Comparison of ENCODE assay signal across 17 cellular contexts in the genomic region with DNA sequence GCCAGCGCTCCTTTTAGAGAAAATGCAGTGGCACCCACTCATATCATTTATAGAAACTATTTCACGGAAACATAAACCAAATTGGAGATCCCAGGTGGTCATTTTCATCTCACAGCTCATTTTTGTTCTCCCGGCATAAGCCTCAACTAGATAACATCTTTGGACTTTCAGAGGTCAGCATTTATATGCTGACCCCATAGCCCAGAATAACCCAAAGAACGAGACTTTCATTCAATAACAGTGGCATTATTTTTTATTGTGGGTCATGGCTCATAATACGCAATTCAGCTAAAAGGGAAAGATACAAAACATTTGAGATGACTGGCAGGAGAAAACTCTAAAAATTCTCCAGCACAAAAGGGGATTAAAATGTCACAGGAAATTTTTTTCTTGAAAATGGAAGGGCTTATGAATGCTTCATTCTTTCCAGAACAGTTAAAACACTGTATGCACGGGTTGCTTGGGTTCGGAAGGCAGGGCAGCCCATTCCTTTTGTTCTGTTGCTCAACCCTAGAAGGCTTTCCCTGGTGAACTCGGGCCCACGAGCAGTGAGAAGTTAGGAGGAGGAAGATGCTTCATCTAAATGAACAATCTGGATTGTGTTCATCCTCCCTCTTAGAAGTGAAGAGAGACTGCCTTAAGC. TPM values are rescaled to one million over a fixed set of nuclear protein-coding genes. Genes with fewer than 3 reads are reported as not detected.
DNase-seq lines count a peak whose midpoint lies in the region; ATAC-seq and TF ChIP-seq lines count a peak whose summit lies in the region.
"Had no signal": no experiment of that assay in that cellular context is flagged by ENCODE, and none has a peak within 500 bp of the region (broad histone marks: within the 10 kb centered on the region; RNA-seq: fewer than 3 reads in every experiment).

No MANE protein-coding gene starts in this region.

- H3K27me3 ChIP-seq in mesendoderm (ENCODE audit: insufficient read depth, low read length, poor library complexity): no peaks in the 10 kb centered on the region
- H3K27me3 ChIP-seq in subcutaneous abdominal adipose tissue (ENCODE audit: control insufficient read depth in 5 of 5, insufficient read depth in 4 of 5, low read length in 5 of 5): no peaks in the 10 kb centered on the region

- H3K27ac ChIP-seq in epithelial cell of prostate: peak overlapping the region; percentile 46
- H3K27ac ChIP-seq in mesendoderm (ENCODE audit: low read depth, low read length): no peak overlapping the region
- peak overlapping the region; percentile 69 for H3K27ac ChIP-seq in subcutaneous abdominal adipose tissue (ENCODE audit: low read depth, low read length)
- H3K27ac ChIP-seq: C4-2B, prostate gland, VCaP had no signal

- POLR2A ChIA-PET in activated CD8-positive, alpha-beta T cell treated with anti-CD3 and anti-CD28 coated beads for 36 hours (lab: Charles Lee): no interaction called here

- H4K8ac ChIP-seq in mesendoderm (ENCODE audit: low read depth, low read length): no peak overlapping the region

- H3K4me3 ChIP-seq in mesendoderm (ENCODE audit: low read length): no peak overlapping the region
- H3K4me3 ChIP-seq in subcutaneous abdominal adipose tissue (ENCODE audit: low read depth in 1 of 5, low read length in 5 of 5): no peak overlapping the region
- H3K4me3 ChIP-seq: prostate gland had no signal

- H3K27me3 Mint-ChIP-seq in activated CD8-positive, alpha-beta T cell treated with anti-CD3 and anti-CD28 coated beads for 36 hours: peaks cover 2% of the 10 kb centered on the region
- H3K27me3 Mint-ChIP-seq: activated naive CD8-positive, alpha-beta T cell had no signal

- H3K36me3 ChIP-seq in mesendoderm (ENCODE audit: control insufficient read depth, insufficient read depth, low read length) (no peaks in the 10 kb centered on the region), subcutaneous abdominal adipose tissue (ENCODE audit: control insufficient read depth in 5 of 5, insufficient read depth in 5 of 5, low read length in 5 of 5) (no peaks in the 10 kb centered on the region)
- H3K36me3 ChIP-seq: prostate gland had no signal

- H3K9me3 ChIP-seq in subcutaneous abdominal adipose tissue (ENCODE audit: control insufficient read depth in 5 of 5, low read length in 5 of 5): no peaks in the 10 kb centered on the region
- H3K9me3 ChIP-seq: prostate gland had no signal

- H3K56ac ChIP-seq in mesendoderm (ENCODE audit: low read length): no peak overlapping the region

- H3K4me2 ChIP-seq in mesendoderm (ENCODE audit: low read length): no peak overlapping the region

- no peaks in the 10 kb centered on the region for H3K36me3 Mint-ChIP-seq in activated CD8-positive, alpha-beta T cell treated with anti-CD3 and anti-CD28 coated beads for 36 hours (ENCODE audit: low read depth)
- H3K36me3 Mint-ChIP-seq: activated naive CD8-positive, alpha-beta T cell; memory B cell had no signal

- peak; percentile 52 for DNase-seq in RPMI7951 (ENCODE audit: low read depth)
- DNase-seq in epithelial cell of prostate (ENCODE audit: low read depth, low spot score): no peak
- no peak for DNase-seq in mesendoderm
- DNase-seq in GM13976 (ENCODE audit: low spot score): no peak
- DNase-seq in activated CD8-positive, alpha-beta T cell treated with anti-CD3 and anti-CD28 coated beads for 36 hours: no peak
- DNase-seq: NCI-H1417 treated with DMSO at 0.1 percent for 48 hours; NCI-H510A treated with DMSO at 0.1 percent for 48 hours; stimulated activated CD4-positive, alpha-beta T cell treated with anti-CD3 and anti-CD28 coated beads, Interleukin-4, amount 100 ng/mL, for 24 hours; stimulated activated naive CD4-positive, alpha-beta T cell treated with Interleukin-2 at 50 U/mL for 16 hours had no signal

- no peaks in the 10 kb centered on the region for H3K4me1 Mint-ChIP-seq in activated CD8-positive, alpha-beta T cell treated with anti-CD3 and anti-CD28 coated beads for 36 hours (ENCODE audit: low read depth)
- H3K4me1 Mint-ChIP-seq: memory B cell had no signal

- no peaks in the 10 kb centered on the region for H3K79me1 ChIP-seq in mesendoderm (ENCODE audit: low read length)

- ATAC-seq in activated CD8-positive, alpha-beta T cell treated with anti-CD3 and anti-CD28 coated beads for 36 hours: no peak
- no peak for ATAC-seq in GM19324 (IDR thresholded peaks at IDR 0.05; ENCODE audit: low FRiP score, unreplicated experiment)
- ATAC-seq in HG03521 (IDR thresholded peaks at IDR 0.05; ENCODE audit: unreplicated experiment): no peak

- intact Hi-C loops in activated CD8-positive, alpha-beta T cell treated with anti-CD3 and anti-CD28 coated beads for 36 hours (cut with micrococcal nuclease): no loop called here

- H3K79me2 ChIP-seq in mesendoderm (ENCODE audit: control insufficient read depth, insufficient read depth, low read length): no peaks in the 10 kb centered on the region

- H2BK120ac ChIP-seq in mesendoderm (ENCODE audit: low read depth, low read length): peak overlapping the region; percentile 17

- H3K4me3 Mint-ChIP-seq in activated CD8-positive, alpha-beta T cell treated with anti-CD3 and anti-CD28 coated beads for 36 hours: no peak overlapping the region
- H3K4me3 Mint-ChIP-seq: activated naive CD8-positive, alpha-beta T cell; memory B cell had no signal

- in situ Hi-C loops in GM13976 (cut with MboI; ENCODE audit: low sequenced_read_pairs, unreplicated experiment): no loop called here

- H2BK15ac ChIP-seq in mesendoderm (replicated peaks; ENCODE audit: low read depth): no peak overlapping the region

- H3K23ac ChIP-seq in mesendoderm (ENCODE audit: low read length): no peak overlapping the region

- H4K5ac ChIP-seq in mesendoderm (ENCODE audit: low read length): no peak overlapping the region

- H3K9ac ChIP-seq in mesendoderm (ENCODE audit: low read length) (no peak overlapping the region), subcutaneous abdominal adipose tissue (ENCODE audit: low read length in 5 of 5) (no peak overlapping the region)

- H3K18ac ChIP-seq in mesendoderm (ENCODE audit: low read length): peak overlapping the region; percentile 62

- no peak overlapping the region for H2BK5ac ChIP-seq in mesendoderm (ENCODE audit: low read length)

- no peak overlapping the region for H3K27ac Mint-ChIP-seq in activated CD8-positive, alpha-beta T cell treated with anti-CD3 and anti-CD28 coated beads for 36 hours
- H3K27ac Mint-ChIP-seq: activated naive CD8-positive, alpha-beta T cell; memory B cell had no signal

- H3K9me3 Mint-ChIP-seq in activated CD8-positive, alpha-beta T cell treated with anti-CD3 and anti-CD28 coated beads for 36 hours: no peaks in the 10 kb centered on the region
- H3K9me3 Mint-ChIP-seq: memory B cell had no signal

- no peak overlapping the region for H3K4ac ChIP-seq in mesendoderm (ENCODE audit: low read depth, low read length)

- no peak overlapping the region for H2AK5ac ChIP-seq in mesendoderm (ENCODE audit: low read length)

- CTCF ChIA-PET in activated CD8-positive, alpha-beta T cell treated with anti-CD3 and anti-CD28 coated beads for 36 hours (lab: Charles Lee): interaction anchor here (1.2 kb wide), 1 partner anchor 282 kb away, joined by 4 read pairs; no protein-coding TSS in a partner anchor

- WGBS in mesendoderm (ENCODE audit: extremely low coverage, insufficient coverage, low lambda C conversion rate): no CpG with 5 or more reads among the region's 9 CpGs

- no peak for TF ChIP-seq CTCF in GM13976 (IDR thresholded peaks at IDR 0.05; ENCODE audit: borderline replicate concordance, control extremely low read depth, extremely low read depth, insufficient read depth, missing control alignments)
- no peak for TF ChIP-seq CTCF in activated CD8-positive, alpha-beta T cell treated with anti-CD3 and anti-CD28 coated beads for 36 hours (IDR thresholded peaks at IDR 0.05)

- peaks cover 4% of the 10 kb centered on the region for H3K4me1 ChIP-seq in mesendoderm (ENCODE audit: control insufficient read depth, low read depth, low read length)
- peaks cover 5 to 63% (median 43%) of the 10 kb centered on the region in 5 donors for H3K4me1 ChIP-seq in subcutaneous abdominal adipose tissue (ENCODE audit: control insufficient read depth in 5 of 5, insufficient read depth in 5 of 5, low read length in 5 of 5)
- H3K4me1 ChIP-seq: prostate gland had no signal

RNA-seq across cellular contexts. Expression of gene STARD13, which starts 24.0 kb away (rescaled TPM):
- 8.3 and 10.6 TPM in 2 replicates for total RNA-seq in RPMI7951 (2014; rRNA removed; shearing (Covaris generic))
- polyA plus RNA-seq in mesendoderm (2013, experiment 1 of 2): 1.7 TPM
- polyA plus RNA-seq in mesendoderm (2013, experiment 2 of 2): 2.0 TPM
- not detected for total RNA-seq in activated CD8-positive, alpha-beta T cell treated with anti-CD3 and anti-CD28 coated beads for 36 hours
